Comparison of ENCODE assay signal across 17 cellular contexts in genomic region chr5:107063511-107063910, GRCh38.
"Had no signal": no experiment of that assay in that cellular context is flagged by ENCODE, and none has a peak within 500 bp of the region (broad histone marks: within the 10 kb centered on the region; RNA-seq: fewer than 3 reads in every experiment).

No MANE protein-coding gene starts in this region.

- ATAC-seq: activated T-cell treated with anti-CD3 and anti-CD28 coated beads, Interleukin-2, amount 50 U/mL, for 72 hours; esophagus mucosa; gastrocnemius medialis; heart right ventricle had no signal

- H3K27me3 ChIP-seq: gastrocnemius medialis, heart right ventricle, ovary had no signal

- H3K4me1 Mint-ChIP-seq: activated naive CD8-positive, alpha-beta T cell treated with anti-CD3 and anti-CD28 coated beads, Interleukin-2, amount 10 ng/mL, durations not matched to agents 7 days and 5 days had no signal

- H3K27ac Mint-ChIP-seq: activated naive CD8-positive, alpha-beta T cell treated with anti-CD3 and anti-CD28 coated beads, Interleukin-2, amount 10 ng/mL, durations not matched to agents 7 days and 5 days; activated T-cell treated with anti-CD3 and anti-CD28 coated beads, Interleukin-2, amount 50 U/mL, for 72 hours; dendritic cell treated with granulocyte-macrophage colony-stimulating factor and Interleukin-4, amounts not matched to agents 40 ng/mL and 50 ng/mL, for 4 days; stimulated activated naive CD8-positive, alpha-beta T cell treated with anti-CD3 and anti-CD28 coated beads, Interleukin-15, Interleukin-2, amounts not matched to agents 100 ng/mL and 50 ng/mL, for 24 hours had no signal

- H3K36me3 Mint-ChIP-seq: activated naive CD8-positive, alpha-beta T cell treated with anti-CD3 and anti-CD28 coated beads, Interleukin-2, amount 10 ng/mL, durations not matched to agents 7 days and 5 days had no signal

- H3K27ac ChIP-seq: gastrocnemius medialis, heart right ventricle, ovary, thoracic aorta had no signal

- H3K4me3 Mint-ChIP-seq: activated naive CD8-positive, alpha-beta T cell treated with anti-CD3 and anti-CD28 coated beads, Interleukin-2, amount 10 ng/mL, durations not matched to agents 7 days and 5 days; activated T-cell treated with anti-CD3 and anti-CD28 coated beads, Interleukin-2, amount 50 U/mL, for 72 hours; dendritic cell treated with granulocyte-macrophage colony-stimulating factor and Interleukin-4, amounts not matched to agents 40 ng/mL and 50 ng/mL, for 4 days; neural crest cell; stimulated activated naive CD8-positive, alpha-beta T cell treated with anti-CD3 and anti-CD28 coated beads, Interleukin-15, Interleukin-2, amounts not matched to agents 100 ng/mL and 50 ng/mL, for 24 hours had no signal

- H3K36me3 ChIP-seq: gastrocnemius medialis, heart right ventricle, ovary, thoracic aorta had no signal

- H3K9me3 ChIP-seq: gastrocnemius medialis, heart right ventricle, ovary, thoracic aorta had no signal

- H3K4me3 ChIP-seq: gastrocnemius medialis, heart right ventricle, ovary, thoracic aorta had no signal

- H3K9me3 Mint-ChIP-seq: activated naive CD8-positive, alpha-beta T cell treated with anti-CD3 and anti-CD28 coated beads, Interleukin-2, amount 10 ng/mL, durations not matched to agents 7 days and 5 days; dendritic cell treated with granulocyte-macrophage colony-stimulating factor and Interleukin-4, amounts not matched to agents 40 ng/mL and 50 ng/mL, for 4 days; neural crest cell had no signal

- H3K27me3 Mint-ChIP-seq: activated naive CD8-positive, alpha-beta T cell treated with anti-CD3 and anti-CD28 coated beads, Interleukin-2, amount 10 ng/mL, durations not matched to agents 7 days and 5 days; dendritic cell treated with granulocyte-macrophage colony-stimulating factor and Interleukin-4, amounts not matched to agents 40 ng/mL and 50 ng/mL, for 4 days; stimulated activated naive CD8-positive, alpha-beta T cell treated with anti-CD3 and anti-CD28 coated beads, Interleukin-15, Interleukin-2, amounts not matched to agents 100 ng/mL and 50 ng/mL, for 24 hours had no signal

- H3K4me1 ChIP-seq: heart right ventricle had no signal

- DNase-seq: activated CD4-positive, alpha-beta T cell treated with anti-CD3 and anti-CD28 coated beads for 1 hour; activated CD4-positive, alpha-beta T cell treated with anti-CD3 and anti-CD28 coated beads, Interleukin-2, amount 50 U/mL, for 48 hours; activated gamma-delta T cell treated with Interleukin-2 at 50 U/mL for 16 hours; activated naive CD8-positive, alpha-beta T cell treated with anti-CD3 and anti-CD28 coated beads, Interleukin-2, amount 10 ng/mL, durations not matched to agents 7 days and 5 days; activated T-cell treated with anti-CD3 and anti-CD28 coated beads, Interleukin-2, amount 50 U/mL, for 72 hours; aorta; gastrocnemius medialis; heart right ventricle; islet precursor cell; ovary; stimulated activated CD4-positive, alpha-beta T cell treated with anti-CD3 and anti-CD28 coated beads, Interleukin-4, amount 100 ng/mL, for 24 hours; T-helper 9 cell had no signal
